38 cellular contexts compared by ENCODE assay signal in genomic region chr2:190167702-190168101, GRCh38.
"Had no signal": no experiment of that assay in that cellular context is flagged by ENCODE, and none has a peak within 500 bp of the region (broad histone marks: within the 10 kb centered on the region; RNA-seq: fewer than 3 reads in every experiment).

No MANE protein-coding gene starts in this region.

- H3K9me3 Mint-ChIP-seq: activated CD4-positive, alpha-beta memory T cell treated with anti-CD3 and anti-CD28 coated beads, Interleukin-2, amount 10 ng/mL, durations not matched to agents 7 days and 5 days had no signal

- H3K36me3 ChIP-seq: ascending aorta, cardiac muscle cell had no signal

- H3K27me3 Mint-ChIP-seq: activated B cell treated with CpG ODN at 0.5 μM for 24 hours; activated CD4-positive, alpha-beta memory T cell treated with anti-CD3 and anti-CD28 coated beads, Interleukin-2, amount 10 ng/mL, durations not matched to agents 7 days and 5 days; activated CD4-positive, alpha-beta T cell treated with anti-CD3 and anti-CD28 coated beads for 36 hours; activated CD4-positive, alpha-beta T cell treated with anti-CD3 and anti-CD28 coated beads, Interleukin-2, amount 10 ng/mL, durations not matched to agents 7 days and 5 days; activated naive CD4-positive, alpha-beta T cell treated with anti-CD3 and anti-CD28 coated beads, Interleukin-2, amount 50 U/mL, for 24 hours; activated naive CD8-positive, alpha-beta T cell treated with anti-CD3 and anti-CD28 coated beads, Interleukin-2, amount 50 U/mL, for 24 hours; activated T-cell treated with anti-CD3 and anti-CD28 coated beads, Interleukin-2, amount 50 U/mL, for 24 hours; brain; central memory CD8-positive, alpha-beta T cell had no signal

- H3K27ac ChIP-seq: ascending aorta, cardiac muscle cell, VCaP had no signal

- H3K4me1 Mint-ChIP-seq: activated B cell treated with CpG ODN at 0.5 μM for 24 hours; activated CD4-positive, alpha-beta memory T cell treated with anti-CD3 and anti-CD28 coated beads, Interleukin-2, amount 10 ng/mL, durations not matched to agents 7 days and 5 days; activated CD4-positive, alpha-beta T cell treated with anti-CD3 and anti-CD28 coated beads for 36 hours; activated CD4-positive, alpha-beta T cell treated with anti-CD3 and anti-CD28 coated beads, Interleukin-2, amount 10 ng/mL, durations not matched to agents 7 days and 5 days; activated CD8-positive, alpha-beta memory T cell treated with anti-CD3 and anti-CD28 coated beads, Interleukin-2, amount 10 ng/mL, durations not matched to agents 7 days and 5 days; activated naive CD4-positive, alpha-beta T cell treated with anti-CD3 and anti-CD28 coated beads, Interleukin-2, amount 10 ng/mL, durations not matched to agents 7 days and 5 days; activated naive CD4-positive, alpha-beta T cell treated with anti-CD3 and anti-CD28 coated beads, Interleukin-2, amount 50 U/mL, for 24 hours; activated naive CD8-positive, alpha-beta T cell treated with anti-CD3 and anti-CD28 coated beads, Interleukin-2, amount 50 U/mL, for 24 hours; brain; central memory CD8-positive, alpha-beta T cell had no signal

- FAIRE-seq: bronchial epithelial cell, TTC549 had no signal

- H3K4me3 ChIP-seq: ascending aorta, cardiac muscle cell had no signal

- H3K4me1 ChIP-seq: ascending aorta had no signal

- H3K9me3 ChIP-seq: ascending aorta had no signal

- DNase-seq: activated B cell treated with CpG ODN at 0.5 μM for 24 hours; activated CD4-positive, alpha-beta memory T cell treated with anti-CD3 and anti-CD28 coated beads, Interleukin-2, amount 10 ng/mL, durations not matched to agents 7 days and 5 days; activated CD4-positive, alpha-beta T cell treated with anti-CD3 and anti-CD28 coated beads for 1 hour; activated CD4-positive, alpha-beta T cell treated with anti-CD3 and anti-CD28 coated beads for 36 hours; activated CD4-positive, alpha-beta T cell treated with anti-CD3 and anti-CD28 coated beads for 48 hours; activated CD4-positive, alpha-beta T cell treated with anti-CD3 and anti-CD28 coated beads, Interleukin-2, amount 10 ng/mL, durations not matched to agents 7 days and 5 days; activated CD4-positive, alpha-beta T cell treated with anti-CD3 and anti-CD28 coated beads, Interleukin-2, amount 50 U/mL, for 48 hours; activated CD8-positive, alpha-beta memory T cell treated with anti-CD3 and anti-CD28 coated beads for 24 hours; activated CD8-positive, alpha-beta memory T cell treated with anti-CD3 and anti-CD28 coated beads, Interleukin-2, amount 10 ng/mL, durations not matched to agents 7 days and 5 days; activated CD8-positive, alpha-beta memory T cell treated with anti-CD3 and anti-CD28 coated beads, Interleukin-2, amount 50 U/mL, for 48 hours; activated CD8-positive, alpha-beta T cell treated with anti-CD3 and anti-CD28 coated beads, Interleukin-2, amount 10 ng/mL, durations not matched to agents 7 days and 5 days; activated effector memory CD4-positive, alpha-beta T cell treated with Interleukin-2 at 50 U/mL for 16 hours; activated gamma-delta T cell; activated naive CD4-positive, alpha-beta T cell treated with anti-CD3 and anti-CD28 coated beads, Interleukin-2, amount 10 ng/mL, durations not matched to agents 7 days and 5 days; activated naive CD4-positive, alpha-beta T cell treated with Interleukin-2 at 50 U/mL for 16 hours; activated naive CD8-positive, alpha-beta T cell treated with anti-CD3 and anti-CD28 coated beads, Interleukin-2, amount 10 ng/mL, durations not matched to agents 7 days and 5 days; activated naive CD8-positive, alpha-beta T cell treated with anti-CD3 and anti-CD28 coated beads, Interleukin-2, amount 50 U/mL, for 24 hours; activated T-cell treated with anti-CD3 and anti-CD28 coated beads, Interleukin-2, amount 50 U/mL, for 24 hours; activated T-cell treated with anti-CD3 and anti-CD28 coated beads, Interleukin-2, amount 50 U/mL, for 48 hours; amygdala; anterior cingulate cortex; caudate nucleus; cerebellar nuclear complex; T-helper 1 cell; T-helper 2 cell; T-helper 9 cell had no signal

- H3K27me3 ChIP-seq: ascending aorta, cardiac muscle cell had no signal

- H3K4me3 Mint-ChIP-seq: activated B cell treated with CpG ODN at 0.5 μM for 24 hours; activated CD4-positive, alpha-beta memory T cell treated with anti-CD3 and anti-CD28 coated beads, Interleukin-2, amount 10 ng/mL, durations not matched to agents 7 days and 5 days; activated CD4-positive, alpha-beta T cell treated with anti-CD3 and anti-CD28 coated beads for 36 hours; activated CD4-positive, alpha-beta T cell treated with anti-CD3 and anti-CD28 coated beads, Interleukin-2, amount 10 ng/mL, durations not matched to agents 7 days and 5 days; activated CD8-positive, alpha-beta memory T cell treated with anti-CD3 and anti-CD28 coated beads, Interleukin-2, amount 10 ng/mL, durations not matched to agents 7 days and 5 days; activated CD8-positive, alpha-beta T cell treated with anti-CD3 and anti-CD28 coated beads, Interleukin-2, amount 10 ng/mL, durations not matched to agents 7 days and 5 days; activated naive CD4-positive, alpha-beta T cell treated with anti-CD3 and anti-CD28 coated beads, Interleukin-2, amount 10 ng/mL, durations not matched to agents 7 days and 5 days; activated naive CD4-positive, alpha-beta T cell treated with anti-CD3 and anti-CD28 coated beads, Interleukin-2, amount 50 U/mL, for 24 hours; activated naive CD8-positive, alpha-beta T cell; activated naive CD8-positive, alpha-beta T cell treated with anti-CD3 and anti-CD28 coated beads, Interleukin-2, amount 10 ng/mL, durations not matched to agents 7 days and 5 days; activated naive CD8-positive, alpha-beta T cell treated with anti-CD3 and anti-CD28 coated beads, Interleukin-2, amount 50 U/mL, for 24 hours; activated T-cell treated with anti-CD3 and anti-CD28 coated beads, Interleukin-2, amount 50 U/mL, for 24 hours; brain; central memory CD8-positive, alpha-beta T cell; T-helper 1 cell treated with Interleukin-12 subunit alpha and Interleukin-12 subunit beta and Interleukin-4 antibody, amounts not matched to agents 30 μg/mL and 1 μg/mL, for 36 hours; T-helper 2 cell treated with Interferon-gamma antibody and Interleukin-4, amounts not matched to agents 5 μg/mL and 100 μg/mL, for 36 hours had no signal

- H3K27ac Mint-ChIP-seq: activated B cell treated with CpG ODN at 0.5 μM for 24 hours; activated CD4-positive, alpha-beta memory T cell treated with anti-CD3 and anti-CD28 coated beads, Interleukin-2, amount 10 ng/mL, durations not matched to agents 7 days and 5 days; activated CD4-positive, alpha-beta T cell treated with anti-CD3 and anti-CD28 coated beads for 36 hours; activated CD4-positive, alpha-beta T cell treated with anti-CD3 and anti-CD28 coated beads, Interleukin-2, amount 10 ng/mL, durations not matched to agents 7 days and 5 days; activated CD8-positive, alpha-beta memory T cell treated with anti-CD3 and anti-CD28 coated beads, Interleukin-2, amount 10 ng/mL, durations not matched to agents 7 days and 5 days; activated CD8-positive, alpha-beta T cell treated with anti-CD3 and anti-CD28 coated beads, Interleukin-2, amount 10 ng/mL, durations not matched to agents 7 days and 5 days; activated naive CD4-positive, alpha-beta T cell treated with anti-CD3 and anti-CD28 coated beads, Interleukin-2, amount 10 ng/mL, durations not matched to agents 7 days and 5 days; activated naive CD4-positive, alpha-beta T cell treated with anti-CD3 and anti-CD28 coated beads, Interleukin-2, amount 50 U/mL, for 24 hours; activated naive CD8-positive, alpha-beta T cell; activated naive CD8-positive, alpha-beta T cell treated with anti-CD3 and anti-CD28 coated beads, Interleukin-2, amount 10 ng/mL, durations not matched to agents 7 days and 5 days; activated naive CD8-positive, alpha-beta T cell treated with anti-CD3 and anti-CD28 coated beads, Interleukin-2, amount 50 U/mL, for 24 hours; activated T-cell treated with anti-CD3 and anti-CD28 coated beads, Interleukin-2, amount 50 U/mL, for 24 hours; activated T-helper 2 cell treated with anti-CD3 and anti-CD28 coated beads, Interferon-gamma antibody, Interleukin-2, Interleukin-4, amounts not matched to agents 10 μg/mL and 5 μg/mL and 100 μg/mL, durations not matched to agents 14 hours and 24 hours and 36 hours; brain; T-helper 1 cell treated with Interleukin-12 subunit alpha and Interleukin-12 subunit beta and Interleukin-4 antibody, amounts not matched to agents 30 μg/mL and 1 μg/mL, for 36 hours; T-helper 2 cell treated with Interferon-gamma antibody and Interleukin-4, amounts not matched to agents 5 μg/mL and 100 μg/mL, for 36 hours had no signal

- ATAC-seq: activated CD4-positive, alpha-beta T cell treated with anti-CD3 and anti-CD28 coated beads for 36 hours; activated CD8-positive, alpha-beta memory T cell treated with anti-CD3 and anti-CD28 coated beads, Interleukin-2, amount 10 ng/mL, durations not matched to agents 7 days and 5 days; activated CD8-positive, alpha-beta T cell treated with anti-CD3 and anti-CD28 coated beads, Interleukin-2, amount 10 ng/mL, durations not matched to agents 7 days and 5 days; activated naive CD8-positive, alpha-beta T cell treated with anti-CD3 and anti-CD28 coated beads, Interleukin-2, amount 50 U/mL, for 24 hours had no signal

- H3K36me3 Mint-ChIP-seq: activated CD8-positive, alpha-beta memory T cell treated with anti-CD3 and anti-CD28 coated beads, Interleukin-2, amount 10 ng/mL, durations not matched to agents 7 days and 5 days; activated naive CD4-positive, alpha-beta T cell treated with anti-CD3 and anti-CD28 coated beads, Interleukin-2, amount 10 ng/mL, durations not matched to agents 7 days and 5 days; activated naive CD8-positive, alpha-beta T cell treated with anti-CD3 and anti-CD28 coated beads, Interleukin-2, amount 10 ng/mL, durations not matched to agents 7 days and 5 days had no signal
